8 cellular contexts compared by ENCODE assay signal in genomic region chr1:54996359-54996868, GRCh38. TPM values are rescaled to one million over a fixed set of nuclear protein-coding genes. Genes with fewer than 3 reads are reported as not detected.
DNase-seq lines count a peak whose midpoint lies in the region; ATAC-seq and TF ChIP-seq lines count a peak whose summit lies in the region.

No MANE protein-coding gene starts in this region.

- H3K18ac ChIP-seq in IMR-90 (ENCODE audit: low read depth, low read length), result no peak overlapping the region
- H3K18ac ChIP-seq in trophoblast cell (ENCODE audit: low read length), result no peak overlapping the region

- POLR2A ChIA-PET in IMR-90 (lab: Charles Lee; ENCODE audit: unreplicated experiment), result no interaction called here

- no peak for TF ChIP-seq POLR2A in IMR-90 (IDR thresholded peaks at IDR 0.05; ENCODE audit: low read depth, low read length)

- CTCF ChIA-PET in IMR-90 (lab: Yijun Ruan, JAX), result interaction anchor here (0.6 to 1.7 kb wide), 14 partner anchors 9 to 51 kb away, joined by 3 to 13 read pairs (median 4); no protein-coding TSS in a partner anchor

- H3K14ac ChIP-seq in IMR-90 (replicated peaks; ENCODE audit: low read depth, low read length) (no peak overlapping the region), trophoblast cell (ENCODE audit: low read length) (no peak overlapping the region)

- WGBS in IMR-90 (ENCODE audit: extremely low coverage in 2 of 2, insufficient read length in 1 of 2), 2 experiments, result 0% methylated on average over 3 of the region's 23 CpGs; no CpG with 5 or more reads in 1 of the 2 experiments
- no CpG with 5 or more reads among the region's 23 CpGs for WGBS in trophoblast cell (ENCODE audit: extremely low coverage, insufficient coverage, insufficient read length)

- no peaks in the 10 kb centered on the region for H3K79me2 ChIP-seq in trophoblast cell (ENCODE audit: control insufficient read depth, insufficient read depth, low read length, poor library complexity)

- H3K9me3 ChIP-seq in IMR-90 (ENCODE audit: control insufficient read depth, insufficient read depth, low read length) (no peaks in the 10 kb centered on the region), trophoblast cell (ENCODE audit: insufficient read depth, low read depth, low read length) (peaks cover 1% of the 10 kb centered on the region)

- in situ Hi-C loops in IMR-90 (cut with MboI; ENCODE audit: low sequenced_read_pairs), result loop anchor here (5.0 kb wide), 1 partner anchor 44 kb away; no protein-coding TSS in a partner anchor

- H3K9ac ChIP-seq in IMR-90 (ENCODE audit: low read depth, low read length) (no peak overlapping the region), trophoblast cell (ENCODE audit: low read length) (no peak overlapping the region)

- H2AK9ac ChIP-seq in IMR-90 (replicated peaks; ENCODE audit: low read depth, low read length, poor library complexity), result peak overlapping the region; percentile 92

- TF ChIP-seq CTCF in AG10803 (conservative IDR thresholded peaks at IDR 0.05; ENCODE audit: low read length) (peak; percentile 73), IMR-90 (conservative IDR thresholded peaks at IDR 0.05; ENCODE audit: low read depth, low read length) (peak; percentile 81)

- H3K4me2 ChIP-seq in IMR-90 (ENCODE audit: low read depth, low read length) (no peak overlapping the region), trophoblast cell (ENCODE audit: low read length) (peak overlapping the region; percentile 54)

- no peaks in the 10 kb centered on the region for H3K9me1 ChIP-seq in IMR-90 (ENCODE audit: insufficient read depth, low read length)

- no peak overlapping the region for H2BK15ac ChIP-seq in IMR-90 (ENCODE audit: low read depth, low read length)

- H3K36me3 ChIP-seq in IMR-90 (ENCODE audit: control insufficient read depth, insufficient read depth, low read length) (no peaks in the 10 kb centered on the region), trophoblast cell (ENCODE audit: control insufficient read depth in 1 of 2, insufficient read depth in 2 of 2, low read length in 2 of 2) (no peaks in the 10 kb centered on the region)

- H3K27ac ChIP-seq in IMR-90 (ENCODE audit: insufficient read depth, low read length), result no peak overlapping the region
- H3K27ac ChIP-seq in trophoblast cell (ENCODE audit: low read depth, low read length), result no peak overlapping the region

- H3K4me3 ChIP-seq in AG10803 (ENCODE audit: low read length) (no peak overlapping the region), IMR-90 (ENCODE audit: insufficient read depth, low read depth, low read length) (no peak overlapping the region), trophoblast cell (ENCODE audit: low read depth, low read length) (no peak overlapping the region)

- H3K23ac ChIP-seq in IMR-90 (ENCODE audit: low read depth, low read length) (no peak overlapping the region), trophoblast cell (ENCODE audit: low read length) (no peak overlapping the region)

- no peak overlapping the region; the same call in 1 of the 2 replicates for H2BK120ac ChIP-seq in IMR-90 (ENCODE audit: low read depth, low read length)
- no peak overlapping the region for H2BK120ac ChIP-seq in trophoblast cell (ENCODE audit: insufficient read depth, low read length, poor library complexity)

- H4K8ac ChIP-seq in IMR-90 (ENCODE audit: low read depth in 2 of 2, low read length in 2 of 2) (no peak overlapping the region), trophoblast cell (ENCODE audit: low read depth, low read length) (no peak overlapping the region)

- no peak overlapping the region for H4K5ac ChIP-seq in IMR-90 (ENCODE audit: low read depth, low read length)

- H3K56ac ChIP-seq in IMR-90 (ENCODE audit: extremely low read depth, insufficient read depth, low read length), result no peak overlapping the region

- H4K91ac ChIP-seq in IMR-90 (ENCODE audit: insufficient read depth, low read depth, low read length) (no peak overlapping the region), trophoblast cell (ENCODE audit: low read depth, low read length) (no peak overlapping the region)

- H2AFZ ChIP-seq in IMR-90 (replicated peaks; ENCODE audit: low read length, poor library complexity) (peak overlapping the region; percentile 75), trophoblast cell (ENCODE audit: insufficient read depth, low read length, poor library complexity) (no peak overlapping the region)

- DNase-seq in AG10803 (ENCODE audit: low read depth) (peak; percentile 47), IMR-90 (peak; percentile 47), SK-N-DZ (ENCODE audit: low spot score) (peak; percentile 53), activated gamma-delta T cell treated with Interleukin-2 at 50 U/mL for 16 hours (peak; percentile 70), globus pallidus (ENCODE audit: low spot score) (peak; percentile 20), trophoblast cell (peak; percentile 45 to 81), ureter (ENCODE audit: low spot score) (peak; percentile 74)

- H2BK12ac ChIP-seq in trophoblast cell (ENCODE audit: low read length), result no peak overlapping the region

- ATAC-seq in GM19395 (IDR thresholded peaks at IDR 0.05; ENCODE audit: unreplicated experiment) (peak; percentile 91), IMR-90 (ENCODE audit: low read depth) (peak; percentile 89)

- H2BK5ac ChIP-seq in IMR-90 (ENCODE audit: low read depth, low read length, poor library complexity, severe bottlenecking), result no peak overlapping the region
- H2BK5ac ChIP-seq in trophoblast cell (ENCODE audit: low read depth, low read length, poor library complexity), result no peak overlapping the region

- TF ChIP-seq RAD21 in IMR-90 (IDR thresholded peaks at IDR 0.05; ENCODE audit: low read length), result peak; percentile 92

- H4K20me1 ChIP-seq in IMR-90 (ENCODE audit: insufficient read depth, low read length), result peaks cover 7% of the 10 kb centered on the region; the same call in 1 of the 2 replicates

- intact Hi-C loops in IMR-90 (cut with micrococcal nuclease), result loop anchor here (1.0 to 5.0 kb wide), 3 partner anchors 46 to 324 kb away; no protein-coding TSS in a partner anchor

- no peak overlapping the region for H2BK20ac ChIP-seq in IMR-90 (ENCODE audit: low read depth, low read length)

- H3K27me3 ChIP-seq in IMR-90 (ENCODE audit: control insufficient read depth, insufficient read depth, low read length), result peaks cover 76% of the 10 kb centered on the region
- H3K27me3 ChIP-seq in trophoblast cell (ENCODE audit: insufficient read depth, low read length), result no peaks in the 10 kb centered on the region

- H3K4ac ChIP-seq in IMR-90 (ENCODE audit: low read depth, low read length), result no peak overlapping the region; the same call in 1 of the 2 replicates
- no peak overlapping the region for H3K4ac ChIP-seq in trophoblast cell (ENCODE audit: low read depth, low read length)

- H3K79me1 ChIP-seq in IMR-90 (ENCODE audit: low read depth in 1 of 2, low read length in 2 of 2) (no peaks in the 10 kb centered on the region), trophoblast cell (ENCODE audit: low read length) (peaks cover 2% of the 10 kb centered on the region)

- H4K12ac ChIP-seq in trophoblast cell (ENCODE audit: low read depth, low read length), result no peak overlapping the region

- peak overlapping the region; percentile 69; the same call in 1 of the 2 replicates for H2AK5ac ChIP-seq in IMR-90 (ENCODE audit: low read depth, low read length)
- H2AK5ac ChIP-seq in trophoblast cell (ENCODE audit: low read length), result peak overlapping the region; percentile 9

- H3K4me1 ChIP-seq in IMR-90 (ENCODE audit: control insufficient read depth, insufficient read depth, low read length), result no peaks in the 10 kb centered on the region
- peaks cover 11 to 14% of the 10 kb centered on the region in 2 experiments for H3K4me1 ChIP-seq in trophoblast cell (ENCODE audit: control insufficient read depth in 1 of 2, insufficient read depth in 2 of 2, low read length in 2 of 2)

- no TSS peak for BruUV-seq in IMR-90 (replicated peaks; lab: Mats Ljungman, UMichigan)

- dilution Hi-C loops in IMR-90 (cut with HindIII; ENCODE audit: low sequenced_read_pairs, unreplicated experiment), result no loop called here

TF ChIP-seq in IMR-90, 13 proteins besides CTCF, POLR2A, EP300 and RAD21:
- TF ChIP-seq CEBPB (IDR thresholded peaks at IDR 0.05; ENCODE audit: low read depth, low read length) (no peak), RFX5 (IDR thresholded peaks at IDR 0.05; ENCODE audit: low read depth, low read length) (no peak), FOS (IDR thresholded peaks at IDR 0.05; ENCODE audit: low read depth, low read length) (no peak), SMC3 (IDR thresholded peaks at IDR 0.05; ENCODE audit: low read depth, low read length) (peak; percentile 86), MAZ (IDR thresholded peaks at IDR 0.05; ENCODE audit: borderline replicate concordance, low read depth, low read length) (peak; percentile 70; the same call in 1 of the 2 replicates), RCOR1 (IDR thresholded peaks at IDR 0.05; ENCODE audit: insufficient replicate concordance, low read length) (peak; percentile 82), MAFK (IDR thresholded peaks at IDR 0.05; ENCODE audit: low read depth, low read length) (no peak)

RNA-seq across cellular contexts. Expression of gene BSND, which starts 2.3 kb away (rescaled TPM):
- total RNA-seq in IMR-90 (2012; rRNA removed) (not detected in 2 replicates), ureter (not detected)
- not detected in 2 replicates for polyA plus RNA-seq in IMR-90 (2012; rRNA removed)
- polyA plus RNA-seq in IMR-90 (2012; cell fraction: cytosol; rRNA removed), result not detected in 2 replicates
- polyA plus RNA-seq in IMR-90 (2012; cell fraction: nucleus; rRNA removed; ENCODE audit: low replicate concordance), result not detected in 2 replicates
- polyA plus RNA-seq in SK-N-DZ (2014; cell fraction: cytosol; rRNA removed), result not detected in 2 replicates
- not detected in 2 replicates for polyA plus RNA-seq in SK-N-DZ (2014; cell fraction: nucleus; rRNA removed)
- 0.01 TPM in 2 replicates for polyA plus RNA-seq in trophoblast cell (2013)

RNA-seq across cellular contexts. Expression of gene TMEM61, which starts 16.0 kb away (rescaled TPM):
- total RNA-seq in IMR-90 (2012; rRNA removed) (not detected in 2 replicates), ureter (1.4 TPM)
- 0.10 TPM in 1 of 2 replicates, not detected in the other for polyA plus RNA-seq in IMR-90 (2012; rRNA removed)
- polyA plus RNA-seq in IMR-90 (2012; cell fraction: cytosol; rRNA removed), result not detected in 2 replicates
- polyA plus RNA-seq in IMR-90 (2012; cell fraction: nucleus; rRNA removed; ENCODE audit: low replicate concordance), result 0.11 TPM in 1 of 2 replicates, not detected in the other
- not detected in 2 replicates for polyA plus RNA-seq in SK-N-DZ (2014; cell fraction: cytosol; rRNA removed)
- polyA plus RNA-seq in SK-N-DZ (2014; cell fraction: nucleus; rRNA removed), result not detected in 2 replicates
- polyA plus RNA-seq in trophoblast cell (2013), result 0.18 and 0.19 TPM in 2 replicates

RNA-seq across cellular contexts. Expression of gene PCSK9, which starts 42.9 kb away (rescaled TPM):
- under 0.01 TPM in 2 replicates for total RNA-seq in IMR-90 (2012; rRNA removed)
- polyA plus RNA-seq in IMR-90 (2012; rRNA removed), result 0.14 and 0.17 TPM in 2 replicates
- 0.12 and 0.35 TPM in 2 replicates for polyA plus RNA-seq in IMR-90 (2012; cell fraction: cytosol; rRNA removed)
- polyA plus RNA-seq in IMR-90 (2012; cell fraction: nucleus; rRNA removed; ENCODE audit: low replicate concordance), result 0.16 and 0.36 TPM in 2 replicates
- polyA plus RNA-seq in SK-N-DZ (2014; cell fraction: cytosol; rRNA removed), result 0.07 and 0.12 TPM in 2 replicates
- polyA plus RNA-seq in SK-N-DZ (2014; cell fraction: nucleus; rRNA removed), result not detected in 2 replicates
- 0.19 TPM in 2 replicates for polyA plus RNA-seq in trophoblast cell (2013)
- total RNA-seq in ureter, result 0.16 TPM

Comparison
In these comparisons a context has a peak if more than half of its experiments do, and no peak if none do; other contexts are left out.
1. DNase-seq: peak in every context shown above with its lines; median percentile 74 in ureter; 70 in activated gamma-delta T cell treated with Interleukin-2 at 50 U/mL for 16 hours; 63 in trophoblast cell; 53 in SK-N-DZ; 47 in AG10803; 47 in IMR-90; 20 in globus pallidus.